9 cellular contexts compared by ENCODE assay signal in the genomic region with DNA sequence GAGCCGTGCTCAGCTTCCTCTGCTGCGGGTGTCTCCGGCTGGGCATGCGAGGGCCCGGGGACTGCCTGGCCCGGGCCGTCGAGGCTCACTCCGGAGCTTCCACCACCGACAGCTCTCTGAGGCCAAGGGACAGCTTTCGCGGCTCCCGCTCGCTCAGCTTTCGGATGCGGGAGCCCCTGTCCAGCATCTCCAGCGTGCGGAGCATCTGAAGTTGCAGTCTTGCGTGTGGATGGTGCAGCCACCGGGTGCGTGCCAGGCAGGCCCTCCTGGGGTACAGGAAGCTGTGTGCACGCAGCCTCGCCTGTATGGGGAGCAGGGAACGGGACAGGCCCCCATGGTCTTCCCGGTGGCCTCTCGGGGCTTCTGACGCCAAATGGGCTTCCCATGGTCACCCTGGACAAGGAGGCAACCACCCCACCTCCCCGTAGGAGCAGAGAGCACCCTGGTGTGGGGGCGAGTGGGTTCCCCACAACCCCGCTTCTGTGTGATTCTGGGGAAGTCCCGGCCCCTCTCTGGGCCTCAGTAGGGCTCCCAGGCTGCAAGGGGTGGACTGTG. TPM values are rescaled to one million over a fixed set of nuclear protein-coding genes. Genes with fewer than 3 reads are reported as not detected.
DNase-seq lines count a peak whose midpoint lies in the region; ATAC-seq, FAIRE-seq and TF ChIP-seq lines count a peak whose summit lies in the region.
"Had no signal": no experiment of that assay in that cellular context is flagged by ENCODE, and none has a peak within 500 bp of the region (broad histone marks: within the 10 kb centered on the region; RNA-seq: fewer than 3 reads in every experiment).

No MANE protein-coding gene starts in this region.

- no peaks in the 10 kb centered on the region for H3K9me3 Mint-ChIP-seq in activated naive CD8-positive, alpha-beta T cell treated with anti-CD3 and anti-CD28 coated beads, Interleukin-2, amount 50 U/mL, for 24 hours

- H3K4me3 ChIP-seq in DOHH2 (ENCODE audit: low read length), result peak overlapping the region; percentile 95
- peak overlapping the region; percentile 45 for H3K4me3 ChIP-seq in OCI-LY1 (ENCODE audit: low read depth, low read length, poor library complexity, severe bottlenecking)
- peak overlapping the region; percentile 63 to 68 for H3K4me3 ChIP-seq in small intestine (ENCODE audit: low read depth in 1 of 2, low read length in 2 of 2)

- TF ChIP-seq CTCF in DOHH2 (IDR thresholded peaks at IDR 0.05; ENCODE audit: low read depth, low read length, poor library complexity, severe bottlenecking), result no peak
- TF ChIP-seq CTCF in OCI-LY1 (IDR thresholded peaks at IDR 0.05; ENCODE audit: low read length), result no peak

- peak overlapping the region; percentile 92 for H3K4me3 Mint-ChIP-seq in activated naive CD8-positive, alpha-beta T cell treated with anti-CD3 and anti-CD28 coated beads, Interleukin-2, amount 50 U/mL, for 24 hours

- peak; percentile 22 for ATAC-seq in activated naive CD8-positive, alpha-beta T cell treated with anti-CD3 and anti-CD28 coated beads, Interleukin-2, amount 50 U/mL, for 24 hours
- ATAC-seq in HG02852 (IDR thresholded peaks at IDR 0.05; ENCODE audit: unreplicated experiment) (no peak), HG02973 (IDR thresholded peaks at IDR 0.05; ENCODE audit: unreplicated experiment) (no peak), HG03442 (IDR thresholded peaks at IDR 0.05; ENCODE audit: unreplicated experiment) (no peak), GM19455 (IDR thresholded peaks at IDR 0.05; ENCODE audit: unreplicated experiment) (no peak)

- WGBS in small intestine, 3 donors, result 68 to 76% (median 69%) methylated on average over 27 to 31 of the region's 31 CpGs

- H3K9me3 ChIP-seq in DOHH2 (ENCODE audit: control insufficient read depth, insufficient read depth, low read length) (no peaks in the 10 kb centered on the region), OCI-LY1 (ENCODE audit: low read length) (no peaks in the 10 kb centered on the region), small intestine (ENCODE audit: control insufficient read depth, low read depth) (no peaks in the 10 kb centered on the region)

- peaks cover 49% of the 10 kb centered on the region for H3K4me1 Mint-ChIP-seq in activated naive CD8-positive, alpha-beta T cell treated with anti-CD3 and anti-CD28 coated beads, Interleukin-2, amount 50 U/mL, for 24 hours

- H3K27ac ChIP-seq in DOHH2 (ENCODE audit: low read depth, low read length) (peak overlapping the region; percentile 97), OCI-LY1 (ENCODE audit: low read depth, low read length, poor library complexity, severe bottlenecking) (peak overlapping the region; percentile 66), small intestine (ENCODE audit: low read depth in 1 of 2, low read length in 1 of 2) (peak overlapping the region in 1 of 2 donors; percentile 82)

- H3K36me3 ChIP-seq in DOHH2 (ENCODE audit: control insufficient read depth, low read length) (peaks cover 11% of the 10 kb centered on the region), OCI-LY1 (ENCODE audit: insufficient read depth, low read length) (no peaks in the 10 kb centered on the region), small intestine (ENCODE audit: control insufficient read depth in 2 of 2, insufficient read depth in 2 of 2, low read length in 2 of 2) (no peaks in the 10 kb centered on the region)

- peak overlapping the region; percentile 95 for H3K27ac Mint-ChIP-seq in activated naive CD8-positive, alpha-beta T cell treated with anti-CD3 and anti-CD28 coated beads, Interleukin-2, amount 50 U/mL, for 24 hours

- H3F3A ChIP-seq in DOHH2 (ENCODE audit: control insufficient read depth, insufficient read depth) (peaks cover 11% of the 10 kb centered on the region), OCI-LY1 (ENCODE audit: insufficient read depth, low read length) (no peaks in the 10 kb centered on the region)

- peaks cover 20% of the 10 kb centered on the region for H3K36me3 Mint-ChIP-seq in activated naive CD8-positive, alpha-beta T cell treated with anti-CD3 and anti-CD28 coated beads, Interleukin-2, amount 50 U/mL, for 24 hours (ENCODE audit: low read depth)

- H3K9me2 ChIP-seq in DOHH2 (replicated peaks; ENCODE audit: control insufficient read depth, low read length), result no peaks in the 10 kb centered on the region
- H3K9me2 ChIP-seq in OCI-LY1 (ENCODE audit: low read depth, low read length), result no peaks in the 10 kb centered on the region

- H3K79me2 ChIP-seq in DOHH2 (ENCODE audit: control insufficient read depth, low read length) (peaks cover 34% of the 10 kb centered on the region), OCI-LY1 (ENCODE audit: insufficient read depth, low read length) (no peaks in the 10 kb centered on the region)

- H4K20me1 ChIP-seq in DOHH2 (ENCODE audit: control insufficient read depth, insufficient read depth, low read depth, low read length), result no peaks in the 10 kb centered on the region
- no peaks in the 10 kb centered on the region for H4K20me1 ChIP-seq in OCI-LY1 (ENCODE audit: insufficient read depth, low read length)

- DNase-seq in activated naive CD8-positive, alpha-beta T cell treated with anti-CD3 and anti-CD28 coated beads, Interleukin-2, amount 50 U/mL, for 24 hours, result peak; percentile 55
- no peak for DNase-seq in small intestine
- DNase-seq: DMS53 had no signal

- H3K4me2 ChIP-seq in DOHH2 (ENCODE audit: low read length), result peak overlapping the region; percentile 99
- H3K4me2 ChIP-seq in OCI-LY1 (ENCODE audit: low read length), result peak overlapping the region; percentile 76

- FAIRE-seq in small intestine (lab: Jason Lieb, UNC), result no peak

- H2AFZ ChIP-seq in OCI-LY1 (ENCODE audit: low read length), result no peak overlapping the region

- H3K9ac ChIP-seq in OCI-LY1 (ENCODE audit: low read length), result peak overlapping the region; percentile 55; the same call in 1 of the 2 replicates

- no peaks in the 10 kb centered on the region for H3K27me3 Mint-ChIP-seq in activated naive CD8-positive, alpha-beta T cell treated with anti-CD3 and anti-CD28 coated beads, Interleukin-2, amount 50 U/mL, for 24 hours

- H3K27me3 ChIP-seq in DOHH2 (ENCODE audit: control insufficient read depth, low read length) (no peaks in the 10 kb centered on the region), OCI-LY1 (ENCODE audit: insufficient read depth, low read length) (0 out of 2 replicates have a peak, but pooled peaks cover 7% of the 10 kb centered on the region), small intestine (ENCODE audit: control insufficient read depth in 2 of 2, insufficient read depth in 2 of 2, low read length in 2 of 2) (no peaks in the 10 kb centered on the region)

- peaks cover 71% of the 10 kb centered on the region for H3K4me1 ChIP-seq in DOHH2 (ENCODE audit: control insufficient read depth, low read length)
- H3K4me1 ChIP-seq in OCI-LY1 (ENCODE audit: insufficient read depth, low read length, severe bottlenecking), result peaks cover 34% of the 10 kb centered on the region
- peaks cover 0 to 2% of the 10 kb centered on the region in 2 donors for H3K4me1 ChIP-seq in small intestine (ENCODE audit: control insufficient read depth in 2 of 2, insufficient read depth in 1 of 2, low read depth in 1 of 2, low read length in 1 of 2)

RNA-seq across cellular contexts. Expression of a gene that starts 1.2 kb away (rescaled TPM):
- polyA plus RNA-seq in small intestine, result 1 to 10 TPM in 2 of 3 donors, not detected in 1; 2.4 to 5.1 TPM

RNA-seq across cellular contexts. Expression of a gene that starts 5.9 kb away (rescaled TPM):
- 100 to 1,000 TPM in 2 of 3 donors, 10 to 100 TPM in 1; 94.7 to 217 (median 129) TPM for polyA plus RNA-seq in small intestine

RNA-seq across cellular contexts. Expression of a gene that starts 44.0 kb away (rescaled TPM):
- polyA plus RNA-seq in small intestine, result 1 to 10 TPM in 2 of 3 donors, under 1 TPM in 1; 0.67 to 2.1 (median 1.4) TPM

RNA-seq across cellular contexts. Expression of a gene that starts 44.6 kb away (rescaled TPM):
- polyA plus RNA-seq in small intestine, result under 1 TPM in 2 of 3 donors, not detected in 1; 0.54 to 0.70 TPM

Comparison
In these comparisons a context has a peak if more than half of its experiments do, and no peak if none do; other contexts are left out.
1. H3K4me3 ChIP-seq: peak in every context shown above with its lines; median percentile 95 in DOHH2; 66 in small intestine; 45 in OCI-LY1.